ENCODE assay signal across 8 cellular contexts in genomic region chr19:11381535-11382369, GRCh38. TPM values are rescaled to one million over a fixed set of nuclear protein-coding genes. Genes with fewer than 3 reads are reported as not detected.
DNase-seq lines count a peak whose midpoint lies in the region; ATAC-seq and TF ChIP-seq lines count a peak whose summit lies in the region.

No MANE protein-coding gene starts in this region.

- ATAC-seq in GM19023 (IDR thresholded peaks at IDR 0.05; ENCODE audit: unreplicated experiment): peak; percentile 52
- peak; percentile 38 for ATAC-seq in HG03139 (IDR thresholded peaks at IDR 0.05; ENCODE audit: unreplicated experiment)

- H3K4me1 ChIP-seq in fibroblast of lung (ENCODE audit: control insufficient read depth, extremely low read depth, insufficient read depth, low read length): peaks cover 21% of the 10 kb centered on the region
- H3K4me1 ChIP-seq in neutrophil (ENCODE audit: control insufficient read depth in 1 of 2, insufficient read depth in 1 of 2, low read depth in 1 of 2, low read length in 1 of 2): peaks cover 81% of the 10 kb centered on the region in 2 experiments
- H3K4me1 ChIP-seq in transverse colon: peaks cover 26 to 57% (median 48%) of the 10 kb centered on the region in 4 donors

- in situ Hi-C loops in transverse colon (cut with MboI; ENCODE audit: low pct_ligation_motif_present in 1 of 4, low pct_unique_long_range_greater_than_20kb in 1 of 4, low sequenced_read_pairs in 3 of 4): loop anchor here in 1 of 4 donors (25.0 kb wide), 1 partner anchor 106 kb away; the partner anchor contains the start of gene ELAVL3

- H3K36me3 ChIP-seq in fibroblast of lung (ENCODE audit: control insufficient read depth, insufficient read depth, low read length) (no peaks in the 10 kb centered on the region), neutrophil (peaks cover 15% of the 10 kb centered on the region), transverse colon (no peaks in the 10 kb centered on the region)

- intact Hi-C loops in transverse colon (cut with DNase I; ENCODE audit: low total_unique reads): no loop called here

- H2AFZ ChIP-seq in fibroblast of lung (ENCODE audit: low read length): peak overlapping the region; percentile 89

- peaks cover 4% of the 10 kb centered on the region for H3K79me2 ChIP-seq in fibroblast of lung (ENCODE audit: control insufficient read depth, insufficient read depth, low read length)

- H3K27ac ChIP-seq in fibroblast of lung (ENCODE audit: insufficient read depth, low read length): peak overlapping the region; percentile 89
- peak overlapping the region; percentile 95 for H3K27ac ChIP-seq in neutrophil
- H3K27ac ChIP-seq in transverse colon: peak overlapping the region; percentile 84 to 89 (median 86)

- no peaks in the 10 kb centered on the region for H3K9me3 ChIP-seq in fibroblast of lung (ENCODE audit: control insufficient read depth, insufficient read depth, low read depth, low read length)
- no peaks in the 10 kb centered on the region for H3K9me3 ChIP-seq in neutrophil
- H3K9me3 ChIP-seq in transverse colon: no peaks in the 10 kb centered on the region

- TF ChIP-seq POLR2A in transverse colon (IDR thresholded peaks at IDR 0.05): no peak

- H3K4me2 ChIP-seq in fibroblast of lung (ENCODE audit: extremely low read depth, insufficient read depth, low read length): peak overlapping the region; percentile 29

- H3K27me3 ChIP-seq in fibroblast of lung (ENCODE audit: control insufficient read depth, insufficient read depth, low read length) (no peaks in the 10 kb centered on the region), neutrophil (peaks cover 11% of the 10 kb centered on the region), transverse colon (peaks cover 18% of the 10 kb centered on the region)

- DNase-seq in AML-193 (lab: John Stamatoyannopoulos, UW) (peak; percentile 49 to 62), NOMO-1 treated with dmso at 0.1 percent for 144 hours (lab: John Stamatoyannopoulos, UW; ENCODE audit: unreplicated experiment) (peak; percentile 94), activated T-cell treated with anti-CD3 and anti-CD28 coated beads for 1 hour (ENCODE audit: low read depth) (peak; percentile 40), fibroblast of lung (ENCODE audit: low read depth in 2 of 2) (peak; percentile 82 to 85), transverse colon (peak; percentile 78)

- TF ChIP-seq CTCF in fibroblast of lung (conservative IDR thresholded peaks at IDR 0.05 in 1 of 2, IDR thresholded peaks at IDR 0.05 in 1 of 2; ENCODE audit: low read depth in 1 of 2, low read length in 2 of 2): no peak
- peak; percentile 58 for TF ChIP-seq CTCF in neutrophil (IDR thresholded peaks at IDR 0.05)
- peak in 1 of 5 experiments; percentile 25 for TF ChIP-seq CTCF in transverse colon (IDR thresholded peaks at IDR 0.05)

- H3K4me3 ChIP-seq in fibroblast of lung (replicated peaks in 1 of 4; ENCODE audit: control extremely low read depth in 1 of 4, insufficient read depth in 1 of 4, low read depth in 3 of 4, low read length in 4 of 4) (peak overlapping the region; percentile 57 to 75 (median 62)), neutrophil (ENCODE audit: low read depth in 1 of 2, low read length in 1 of 2) (peak overlapping the region; percentile 90 to 96), transverse colon (peak overlapping the region in 3 of 4 donors; percentile 41 to 64 (median 48))

- H3K9ac ChIP-seq in fibroblast of lung (ENCODE audit: insufficient read depth, low read length): peak overlapping the region; percentile 76

- 4 to 20% methylated on average over 3 to 45 of the region's 60 CpGs for WGBS in transverse colon (ENCODE audit: low coverage in 1 of 2), 2 donors

- TF ChIP-seq EP300 in transverse colon (IDR thresholded peaks at IDR 0.05; ENCODE audit: low read depth): no peak

- H4K20me1 ChIP-seq in fibroblast of lung (ENCODE audit: control insufficient read depth, extremely low read depth, insufficient read depth, low read length): no peaks in the 10 kb centered on the region

RNA-seq across cellular contexts. Expression of gene EPOR, which starts 2.4 kb away (rescaled TPM):
- total RNA-seq in fibroblast of lung: 6.4 and 9.2 TPM in 2 replicates
- polyA plus RNA-seq in fibroblast of lung: 3.6 and 3.8 TPM in 2 replicates
- 4.4 and 6.0 TPM in 2 replicates for polyA plus RNA-seq in fibroblast of lung (2012)
- 4.8 and 6.3 TPM in 2 replicates for polyA minus RNA-seq in fibroblast of lung (ENCODE audit: low replicate concordance)
- total RNA-seq in transverse colon: 10 to 100 TPM in 1 of 4 donors, 1 to 10 TPM in 3; 2.3 to 24.3 (median 6.4) TPM

RNA-seq across cellular contexts. Expression of gene SWSAP1, which starts 7.3 kb away (rescaled TPM):
- total RNA-seq in fibroblast of lung: 0.50 and 0.51 TPM in 2 replicates
- 0.76 and 1.2 TPM in 2 replicates for polyA plus RNA-seq in fibroblast of lung
- polyA plus RNA-seq in fibroblast of lung (2012): 1.6 and 1.7 TPM in 2 replicates
- 0.96 TPM in 1 of 2 replicates, not detected in the other for polyA minus RNA-seq in fibroblast of lung (ENCODE audit: low replicate concordance)
- total RNA-seq in transverse colon: 10 to 100 TPM in 1 of 4 donors, 1 to 10 TPM in 3; 2.1 to 11.1 (median 2.6) TPM

RNA-seq across cellular contexts. Expression of gene PLPPR2, which starts 26.5 kb away (rescaled TPM):
- total RNA-seq in fibroblast of lung: 7.4 and 13.0 TPM in 2 replicates
- polyA plus RNA-seq in fibroblast of lung: 17.6 and 21.2 TPM in 2 replicates
- polyA plus RNA-seq in fibroblast of lung (2012): 42.8 and 51.9 TPM in 2 replicates
- polyA minus RNA-seq in fibroblast of lung (ENCODE audit: low replicate concordance): 56.3 and 56.9 TPM in 2 replicates
- total RNA-seq in transverse colon: 10 to 100 TPM in 2 of 4 donors, 1 to 10 TPM in 2; 6.3 to 51.7 (median 11.5) TPM

RNA-seq across cellular contexts. Expression of gene CCDC159, which starts 35.4 kb away (rescaled TPM):
- total RNA-seq in fibroblast of lung: 10.1 and 11.3 TPM in 2 replicates
- 13.8 and 14.4 TPM in 2 replicates for polyA plus RNA-seq in fibroblast of lung
- polyA plus RNA-seq in fibroblast of lung (2012): 14.6 and 14.8 TPM in 2 replicates
- polyA minus RNA-seq in fibroblast of lung (ENCODE audit: low replicate concordance): 15.7 and 20.7 TPM in 2 replicates
- 1,000 to 10,000 TPM in 1 of 4 donors, 10 to 100 TPM in 3; 13.8 to 1,153 (median 26.1) TPM for total RNA-seq in transverse colon

RNA-seq across cellular contexts. Expression of gene TMEM205, which starts 35.7 kb away (rescaled TPM):
- 54.7 and 76.8 TPM in 2 replicates for total RNA-seq in fibroblast of lung
- 68.4 and 78.6 TPM in 2 replicates for polyA plus RNA-seq in fibroblast of lung
- 55.2 and 66.9 TPM in 2 replicates for polyA plus RNA-seq in fibroblast of lung (2012)
- polyA minus RNA-seq in fibroblast of lung (ENCODE audit: low replicate concordance): 50.4 and 112 TPM in 2 replicates
- 100 to 1,000 TPM in 2 of 4 donors, 10 to 100 TPM in 2; 18.7 to 163 (median 88.4) TPM for total RNA-seq in transverse colon

Comparison
In these comparisons a context has a peak if more than half of its experiments do, and no peak if none do; other contexts are left out.
1. Peak in every context shown above with its lines: DNase-seq, ATAC-seq, H3K4me3 ChIP-seq and H3K27ac ChIP-seq.
2. DNase-seq: peak in every context shown above with its lines; median percentile 94 in NOMO-1 treated with dmso at 0.1 percent for 144 hours; 84 in fibroblast of lung; 78 in transverse colon; 56 in AML-193; 40 in activated T-cell treated with anti-CD3 and anti-CD28 coated beads for 1 hour.